Comparison of ENCODE assay signal across 11 cellular contexts in the genomic region with DNA sequence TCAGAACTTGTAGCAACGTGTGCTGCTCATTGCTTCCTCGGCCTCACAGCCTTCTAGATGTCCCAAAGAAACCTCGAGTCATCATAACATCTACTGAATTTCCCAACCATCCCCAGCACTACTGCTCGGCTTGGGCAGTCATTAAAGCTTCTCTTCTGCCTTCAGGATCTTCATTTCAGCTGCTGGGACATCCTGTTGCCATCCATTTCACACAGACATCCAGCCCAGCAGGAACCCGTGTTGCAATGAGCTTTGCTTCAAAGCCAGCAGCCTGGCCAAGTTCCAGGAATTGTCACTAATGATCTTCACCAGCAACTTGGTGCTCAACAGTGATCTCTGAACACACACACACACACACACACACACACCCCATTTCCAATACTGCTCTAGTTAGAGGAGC. TPM values are rescaled to one million over a fixed set of nuclear protein-coding genes. Genes with fewer than 3 reads are reported as not detected.
DNase-seq lines count a peak whose midpoint lies in the region; ATAC-seq and TF ChIP-seq lines count a peak whose summit lies in the region.
"Had no signal": no experiment of that assay in that cellular context is flagged by ENCODE, and none has a peak within 500 bp of the region (broad histone marks: within the 10 kb centered on the region; RNA-seq: fewer than 3 reads in every experiment).

No MANE protein-coding gene starts in this region.

- peak; percentile 50 for DNase-seq in COLO668 (lab: John Stamatoyannopoulos, UW; ENCODE audit: unreplicated experiment)
- DNase-seq in NCI-H446 (lab: John Stamatoyannopoulos, UW) = peak; percentile 83 to 96
- DNase-seq in fibroblast of mammary gland (ENCODE audit: low read depth) = peak; percentile 83
- no peak for DNase-seq in HUDEP-2 (lab: John Stamatoyannopoulos, UW; ENCODE audit: unreplicated experiment in 76 of 76)
- no peak for DNase-seq in MG63
- DNase-seq: KG1; naive thymus-derived CD4-positive, alpha-beta T cell had no signal

- no peak for TF ChIP-seq CTCF in fibroblast of mammary gland (conservative IDR thresholded peaks at IDR 0.05; ENCODE audit: control insufficient read depth, insufficient read depth, low read depth, low read length)
- no peak for TF ChIP-seq CTCF in neutrophil (IDR thresholded peaks at IDR 0.05)

- H3K27ac ChIP-seq in neutrophil = peak overlapping the region; percentile 2

- no peaks in the 10 kb centered on the region for H3K27me3 ChIP-seq in neutrophil
- no peaks in the 10 kb centered on the region for H3K27me3 ChIP-seq in MG63

- H3K4me3 ChIP-seq in fibroblast of mammary gland (ENCODE audit: control insufficient read depth, low read depth, low read length) = no peak overlapping the region
- no peak overlapping the region for H3K4me3 ChIP-seq in neutrophil (ENCODE audit: low read depth in 1 of 2, low read length in 1 of 2)
- no peak overlapping the region for H3K4me3 ChIP-seq in MG63

- ATAC-seq in GM21528 (IDR thresholded peaks at IDR 0.05; ENCODE audit: low FRiP score, unreplicated experiment) (no peak), GM19452 (IDR thresholded peaks at IDR 0.05; ENCODE audit: unreplicated experiment) (no peak)
- ATAC-seq: naive thymus-derived CD4-positive, alpha-beta T cell had no signal

- no peaks in the 10 kb centered on the region for H3K36me3 ChIP-seq in neutrophil
- no peaks in the 10 kb centered on the region for H3K36me3 ChIP-seq in MG63

- H3K9me3 ChIP-seq in neutrophil (no peaks in the 10 kb centered on the region), MG63 (no peaks in the 10 kb centered on the region)

- H3K4me1 ChIP-seq in neutrophil (ENCODE audit: control insufficient read depth in 1 of 2, insufficient read depth in 1 of 2, low read depth in 1 of 2, low read length in 1 of 2) = peaks cover 24 to 25% of the 10 kb centered on the region in 2 experiments

RNA-seq across cellular contexts. Expression of gene WLS, which starts 18.5 kb away (rescaled TPM):
- total RNA-seq in MG63 (2014; rRNA removed; shearing (Covaris generic); ENCODE audit: low replicate concordance) = 25.4 and 32.4 TPM in 2 replicates
- total RNA-seq: T-helper 2 cell treated with Interferon-gamma antibody and Interleukin-4, amounts not matched to agents 100 ng/mL and 5 ng/mL, for 36 hours had no signal

Comparison
In these comparisons a context has a peak if more than half of its experiments do, and no peak if none do; other contexts are left out.
1. DNase-seq: peak in COLO668 (single experiment), NCI-H446 (2 of 2) and fibroblast of mammary gland (single experiment); none in HUDEP-2 (0 of 76) and MG63 (single experiment).